In genomic region chr12:101696477-101697196, GRCh38 we compare ENCODE assay signal across 8 cellular contexts. TPM values are rescaled to one million over a fixed set of nuclear protein-coding genes. Genes with fewer than 3 reads are reported as not detected.
A peak's percentile ranks its signal among the peaks of the same experiment; 100 is the strongest.
DNase-seq lines count a peak whose midpoint lies in the region; ATAC-seq and TF ChIP-seq lines count a peak whose summit lies in the region.

No MANE protein-coding gene starts in this region.

- H3K27me3 ChIP-seq in KMS-11 (ENCODE audit: insufficient read depth, low read depth) = no peaks in the 10 kb centered on the region
- H3K27me3 ChIP-seq in gastroesophageal sphincter = no peaks in the 10 kb centered on the region
- H3K27me3 ChIP-seq in neutrophil = no peaks in the 10 kb centered on the region

- H3K27ac ChIP-seq in KMS-11 = peak overlapping the region; percentile 49
- H3K27ac ChIP-seq in gastroesophageal sphincter = peak overlapping the region; percentile 77 to 97 (median 96)
- peak overlapping the region; percentile 91 for H3K27ac ChIP-seq in neutrophil

- peak; percentile 58 for DNase-seq in Ammon's horn (ENCODE audit: low spot score)
- no peak for DNase-seq in activated CD8-positive, alpha-beta T cell treated with anti-CD3 and anti-CD28 coated beads, Interleukin-2, amount 10 ng/mL, durations not matched to agents 7 days and 5 days
- DNase-seq in globus pallidus (ENCODE audit: low spot score) = no peak

- peaks cover 9% of the 10 kb centered on the region; the same call in 1 of the 2 replicates for H3K79me2 ChIP-seq in KMS-11 (ENCODE audit: insufficient read depth, low read depth)

- H3K4me1 ChIP-seq in KMS-11 (ENCODE audit: low read depth, poor library complexity, severe bottlenecking) = peaks cover 15% of the 10 kb centered on the region
- H3K4me1 ChIP-seq in gastroesophageal sphincter = peaks cover 6 to 49% (median 23%) of the 10 kb centered on the region in 3 donors
- H3K4me1 ChIP-seq in neutrophil (ENCODE audit: control insufficient read depth in 1 of 2, insufficient read depth in 1 of 2, low read depth in 1 of 2, low read length in 1 of 2) = peaks cover 20 to 37% of the 10 kb centered on the region in 2 experiments

- peak overlapping the region; percentile 71 for H3K4me2 ChIP-seq in KMS-11

- ATAC-seq in GM19023 (IDR thresholded peaks at IDR 0.05; ENCODE audit: unreplicated experiment) (peak; percentile 34), gastroesophageal sphincter (peak; percentile 60), GM21786 (IDR thresholded peaks at IDR 0.05; ENCODE audit: unreplicated experiment) (no peak)
- ATAC-seq in activated CD8-positive, alpha-beta T cell treated with anti-CD3 and anti-CD28 coated beads, Interleukin-2, amount 10 ng/mL, durations not matched to agents 7 days and 5 days = no peak

- no peak overlapping the region for H3K4me3 ChIP-seq in KMS-11 (IDR thresholded peaks at IDR 0.05; ENCODE audit: insufficient read depth, low read depth, low read length)
- peak overlapping the region; percentile 74 to 75 for H3K4me3 ChIP-seq in gastroesophageal sphincter
- H3K4me3 ChIP-seq in neutrophil (ENCODE audit: low read depth in 1 of 2, low read length in 1 of 2) = peak overlapping the region; percentile 78

- TF ChIP-seq CTCF in KMS-11 (conservative IDR thresholded peaks at IDR 0.05; ENCODE audit: low read depth, low read length) (no peak), gastroesophageal sphincter (IDR thresholded peaks at IDR 0.05) (no peak), neutrophil (IDR thresholded peaks at IDR 0.05) (no peak)

- no peaks in the 10 kb centered on the region for H4K20me1 ChIP-seq in KMS-11 (ENCODE audit: insufficient read depth)

- TF ChIP-seq EP300 in gastroesophageal sphincter (IDR thresholded peaks at IDR 0.05) = no peak

- CTCF ChIA-PET in activated CD8-positive, alpha-beta T cell treated with anti-CD3 and anti-CD28 coated beads, Interleukin-2, amount 10 ng/mL, durations not matched to agents 7 days and 5 days (lab: Charles Lee) = no interaction called here

- H3K27ac Mint-ChIP-seq in activated CD8-positive, alpha-beta T cell treated with anti-CD3 and anti-CD28 coated beads, Interleukin-2, amount 10 ng/mL, durations not matched to agents 7 days and 5 days = peak overlapping the region; percentile 84

- no peaks in the 10 kb centered on the region for H3K9me3 Mint-ChIP-seq in activated CD8-positive, alpha-beta T cell treated with anti-CD3 and anti-CD28 coated beads, Interleukin-2, amount 10 ng/mL, durations not matched to agents 7 days and 5 days (ENCODE audit: insufficient read depth)

- peak overlapping the region; percentile 90 for H2AFZ ChIP-seq in KMS-11 (ENCODE audit: low read depth)

- no peak for TF ChIP-seq POLR2A in gastroesophageal sphincter (IDR thresholded peaks at IDR 0.05)

- H3K4me1 Mint-ChIP-seq in activated CD8-positive, alpha-beta T cell treated with anti-CD3 and anti-CD28 coated beads, Interleukin-2, amount 10 ng/mL, durations not matched to agents 7 days and 5 days (ENCODE audit: low read depth) = peaks cover 25% of the 10 kb centered on the region

- peak overlapping the region; percentile 86 for H3K4me3 Mint-ChIP-seq in activated CD8-positive, alpha-beta T cell treated with anti-CD3 and anti-CD28 coated beads, Interleukin-2, amount 10 ng/mL, durations not matched to agents 7 days and 5 days

- H3K36me3 Mint-ChIP-seq in activated CD8-positive, alpha-beta T cell treated with anti-CD3 and anti-CD28 coated beads, Interleukin-2, amount 10 ng/mL, durations not matched to agents 7 days and 5 days (ENCODE audit: low read depth) = no peaks in the 10 kb centered on the region

- peaks cover 3% of the 10 kb centered on the region for H3K27me3 Mint-ChIP-seq in activated CD8-positive, alpha-beta T cell treated with anti-CD3 and anti-CD28 coated beads, Interleukin-2, amount 10 ng/mL, durations not matched to agents 7 days and 5 days (ENCODE audit: low read depth)

- no peaks in the 10 kb centered on the region for H3K9me3 ChIP-seq in gastroesophageal sphincter
- no peaks in the 10 kb centered on the region for H3K9me3 ChIP-seq in neutrophil

- 15 to 21% methylated on average over 7 to 12 of the region's 15 CpGs for WGBS in gastroesophageal sphincter (ENCODE audit: low coverage in 1 of 2), 2 donors

- POLR2A ChIA-PET in activated CD8-positive, alpha-beta T cell treated with anti-CD3 and anti-CD28 coated beads, Interleukin-2, amount 10 ng/mL, durations not matched to agents 7 days and 5 days (lab: Charles Lee) = no interaction called here

- H3K9ac ChIP-seq in KMS-11 = peak overlapping the region; percentile 74; the same call in 1 of the 2 replicates

- H3K36me3 ChIP-seq in KMS-11 (ENCODE audit: insufficient read depth) (no peaks in the 10 kb centered on the region), gastroesophageal sphincter (no peaks in the 10 kb centered on the region), neutrophil (no peaks in the 10 kb centered on the region)

RNA-seq across cellular contexts. Expression of gene CHPT1, which starts 0.8 kb away (rescaled TPM):
- 10 to 100 TPM; 12.6 to 13.1 TPM for total RNA-seq in activated CD8-positive, alpha-beta T cell treated with anti-CD3 and anti-CD28 coated beads, Interleukin-2, amount 10 ng/mL, durations not matched to agents 7 days and 5 days
- total RNA-seq in gastroesophageal sphincter = 100 to 1,000 TPM in 1 of 4 donors, 10 to 100 TPM in 3; 47.3 to 130 (median 49.6) TPM

RNA-seq across cellular contexts. Expression of gene SYCP3, which starts 42.6 kb away (rescaled TPM):
- total RNA-seq in activated CD8-positive, alpha-beta T cell treated with anti-CD3 and anti-CD28 coated beads, Interleukin-2, amount 10 ng/mL, durations not matched to agents 7 days and 5 days = 1 to 10 TPM; 1.7 to 2.0 TPM
- total RNA-seq in gastroesophageal sphincter = under 1 TPM in 1 of 4 donors, not detected in 3; 0.13 TPM

Comparison
In these comparisons a context has a peak if more than half of its experiments do, and no peak if none do; other contexts are left out.
1. ATAC-seq: peak in GM19023 (single experiment) and gastroesophageal sphincter (single experiment); none in activated CD8-positive, alpha-beta T cell treated with anti-CD3 and anti-CD28 coated beads, Interleukin-2, amount 10 ng/mL, durations not matched to agents 7 days and 5 days (single experiment) and GM21786 (single experiment).
2. Peak in every context shown above with its lines, with median percentiles within 50 percentile points of each other: H3K27ac ChIP-seq.